In genomic region chr3:59253523-59253922, GRCh38 we compare ENCODE assay signal across 8 cellular contexts.
"Had no signal": no experiment of that assay in that cellular context is flagged by ENCODE, and none has a peak within 500 bp of the region (broad histone marks: within the 10 kb centered on the region; RNA-seq: fewer than 3 reads in every experiment).

No MANE protein-coding gene starts in this region.

- H3K4me2 ChIP-seq: KMS-11 had no signal

- H3K9ac ChIP-seq: KMS-11 had no signal

- DNase-seq: IMR-90, KBM-7, KG1 had no signal

- H3K27ac ChIP-seq: HL-60, KMS-11 had no signal

- H3K4me3 Mint-ChIP-seq: IgD-negative memory B cell had no signal

- FAIRE-seq: HTR-8/SVneo, K562 had no signal

- H3K4me3 ChIP-seq: K562 had no signal

- H3K36me3 Mint-ChIP-seq: IgD-negative memory B cell had no signal

- H3K27me3 Mint-ChIP-seq: IgD-negative memory B cell had no signal

- ATAC-seq: K562 had no signal
